18 cellular contexts compared by ENCODE assay signal in genomic region chr17:73007447-73007846, GRCh38.
DNase-seq lines count a peak whose midpoint lies in the region; ATAC-seq and TF ChIP-seq lines count a peak whose summit lies in the region.
"Had no signal": no experiment of that assay in that cellular context is flagged by ENCODE, and none has a peak within 500 bp of the region (broad histone marks: within the 10 kb centered on the region; RNA-seq: fewer than 3 reads in every experiment).

No MANE protein-coding gene starts in this region.

- H3K27ac Mint-ChIP-seq in osteocyte (ENCODE audit: unreplicated experiment), result peak overlapping the region; percentile 88
- H3K27ac Mint-ChIP-seq: activated B cell treated with CpG ODN at 0.5 μM for 24 hours; T-helper 1 cell treated with Interleukin-12 subunit alpha and Interleukin-12 subunit beta and Interleukin-4 antibody, amounts not matched to agents 30 μg/mL and 1 μg/mL, for 36 hours had no signal

- no peak overlapping the region for H3K27ac ChIP-seq in testis

- ATAC-seq in GM19455 (IDR thresholded peaks at IDR 0.05; ENCODE audit: unreplicated experiment) (no peak), GM18868 (IDR thresholded peaks at IDR 0.05; ENCODE audit: unreplicated experiment) (no peak)

- no peaks in the 10 kb centered on the region for H3K27me3 ChIP-seq in testis

- peak overlapping the region; percentile 1 for H3K4me3 Mint-ChIP-seq in osteocyte (ENCODE audit: unreplicated experiment)
- H3K4me3 Mint-ChIP-seq: activated B cell treated with CpG ODN at 0.5 μM for 24 hours; T-helper 1 cell treated with Interleukin-12 subunit alpha and Interleukin-12 subunit beta and Interleukin-4 antibody, amounts not matched to agents 30 μg/mL and 1 μg/mL, for 36 hours had no signal

- WGBS in testis, 2 donors, result 73% methylated on average over 8 of the region's 8 CpGs

- intact Hi-C loops in testis (cut with DNase I; ENCODE audit: low total_unique reads), result no loop called here

- peak; percentile 19 for DNase-seq in EH (ENCODE audit: low read depth)
- DNase-seq in NCI-H2196 (lab: John Stamatoyannopoulos, UW; ENCODE audit: unreplicated experiment), result peak; percentile 43
- DNase-seq in fibroblast of mammary gland (ENCODE audit: low read depth), result peak; percentile 59
- DNase-seq in osteocyte (ENCODE audit: extremely low spot score, unreplicated experiment), result no peak
- no peak for DNase-seq in activated CD4-positive, alpha-beta T cell treated with anti-CD3 and anti-CD28 coated beads, Interleukin-2, amount 50 U/mL, for 48 hours
- no peak for DNase-seq in testis
- DNase-seq: activated B cell treated with CpG ODN at 0.5 μM for 24 hours; C1 segment of cervical spinal cord; dermis blood vessel endothelial cell; DMS53; erythroblast; NCI-H1048; NCI-H2171; RPMI8226; stimulated activated CD4-positive, alpha-beta T cell treated with anti-CD3 and anti-CD28 coated beads, Interleukin-4, amount 100 ng/mL, for 4 hours had no signal

- peaks cover 51% of the 10 kb centered on the region for H3K4me1 Mint-ChIP-seq in osteocyte (ENCODE audit: unreplicated experiment)

- no peaks in the 10 kb centered on the region for H3K36me3 ChIP-seq in testis (ENCODE audit: low read depth, missing control alignments)

- H3K9me3 Mint-ChIP-seq in osteocyte (ENCODE audit: unreplicated experiment), result no peaks in the 10 kb centered on the region
- H3K9me3 Mint-ChIP-seq: T-helper 1 cell treated with Interleukin-12 subunit alpha and Interleukin-12 subunit beta and Interleukin-4 antibody, amounts not matched to agents 30 μg/mL and 1 μg/mL, for 36 hours had no signal

- H3K9me3 ChIP-seq in testis, result no peaks in the 10 kb centered on the region

- no peak overlapping the region for H3K4me3 ChIP-seq in fibroblast of mammary gland (ENCODE audit: control insufficient read depth, low read depth, low read length)
- no peak overlapping the region for H3K4me3 ChIP-seq in testis

- no peaks in the 10 kb centered on the region for H3K4me1 ChIP-seq in testis

- TF ChIP-seq CTCF in fibroblast of mammary gland (conservative IDR thresholded peaks at IDR 0.05; ENCODE audit: control insufficient read depth, insufficient read depth, low read depth, low read length) (no peak), osteocyte (IDR thresholded peaks at IDR 0.05) (no peak), testis (IDR thresholded peaks at IDR 0.05) (no peak)

- peaks cover 6% of the 10 kb centered on the region for H3K36me3 Mint-ChIP-seq in osteocyte (ENCODE audit: unreplicated experiment)

- no peaks in the 10 kb centered on the region for H3K27me3 Mint-ChIP-seq in osteocyte (ENCODE audit: unreplicated experiment)
- H3K27me3 Mint-ChIP-seq: activated B cell treated with CpG ODN at 0.5 μM for 24 hours had no signal

- TF ChIP-seq POLR2A in testis (IDR thresholded peaks at IDR 0.05), result no peak

Comparison
In these comparisons a context has a peak if more than half of its experiments do, and no peak if none do; other contexts are left out.
1. DNase-seq: peak in EH (single experiment), NCI-H2196 (single experiment) and fibroblast of mammary gland (single experiment); none in osteocyte (single experiment), activated CD4-positive, alpha-beta T cell treated with anti-CD3 and anti-CD28 coated beads, Interleukin-2, amount 50 U/mL, for 48 hours (0 of 2) and testis (single experiment).